8 cellular contexts compared by ENCODE assay signal in the genomic region with DNA sequence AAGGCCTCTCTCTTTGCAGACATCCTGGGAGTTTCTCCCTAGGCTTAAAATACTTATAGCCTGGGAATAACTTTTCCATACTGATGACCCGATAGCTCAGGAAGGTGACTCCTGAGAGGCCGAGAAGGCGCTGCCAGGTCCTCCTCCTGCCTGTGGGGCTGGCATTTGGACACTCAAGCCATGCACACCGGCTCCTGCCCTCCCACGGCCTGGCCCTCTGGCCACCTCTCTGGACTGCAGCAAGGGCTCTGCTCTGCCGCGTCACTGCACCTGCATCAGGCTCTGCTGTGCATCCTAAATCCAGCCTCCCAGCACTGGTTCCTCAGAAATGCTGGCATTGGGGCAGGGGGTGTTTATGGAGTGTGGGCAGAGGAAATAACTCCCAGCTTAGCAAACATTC. TPM values are rescaled to one million over a fixed set of nuclear protein-coding genes. Genes with fewer than 3 reads are reported as not detected.
"Had no signal": no experiment of that assay in that cellular context is flagged by ENCODE, and none has a peak within 500 bp of the region (broad histone marks: within the 10 kb centered on the region; RNA-seq: fewer than 3 reads in every experiment).

No MANE protein-coding gene starts in this region.

- ATAC-seq: K562 had no signal

- H3K27ac ChIP-seq: GM23248 had no signal

- H3K4me3 ChIP-seq: GM23248, HAP-1, K562 had no signal

- H3K9ac ChIP-seq: GM23248 had no signal

- H3K36me3 ChIP-seq: HAP-1 had no signal

- DNase-seq: GOT3, H7, KG1 had no signal

- H2AFZ ChIP-seq: GM23248 had no signal

- H3K9me3 ChIP-seq: HAP-1 had no signal

- H3K4me1 ChIP-seq: HAP-1 had no signal

RNA-seq across cellular contexts. Expression of gene KCNG4, which starts 14.2 kb away (rescaled TPM):
- total RNA-seq: GM23248, H4, H7, HT-29, K562 had no signal
- polyA plus RNA-seq: GM23248, K562 had no signal

RNA-seq across cellular contexts. Expression of gene ADAD2, which starts 34.6 kb away (rescaled TPM):
- total RNA-seq: GM23248, H4, H7, HT-29, K562 had no signal
- polyA plus RNA-seq: GM23248 had no signal
